1 cellular context compared by ENCODE assay signal in the genomic region with DNA sequence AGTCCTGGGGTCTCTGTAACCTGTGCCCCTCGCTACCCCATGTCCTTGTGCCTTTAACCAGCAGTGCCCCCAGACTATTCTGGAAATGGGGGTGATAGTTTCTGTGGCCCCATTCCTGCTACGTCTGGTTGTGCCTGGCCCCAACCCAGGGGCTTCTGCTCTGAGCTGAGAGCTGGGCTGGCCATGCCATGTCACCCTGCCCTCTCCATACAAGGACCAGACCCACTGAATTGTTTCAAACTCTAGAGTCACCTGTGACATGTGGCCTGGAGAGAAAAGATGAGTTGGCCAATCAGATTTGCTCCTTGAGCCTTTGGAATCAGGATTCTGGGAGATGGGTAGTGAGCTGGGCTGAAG.
TF ChIP-seq lines count a peak whose summit lies in the region.

No MANE protein-coding gene starts in this region.

TF ChIP-seq in H1, 55 proteins besides CTCF, POLR2A, EP300 and RAD21:
- TF ChIP-seq, protein P1, sequence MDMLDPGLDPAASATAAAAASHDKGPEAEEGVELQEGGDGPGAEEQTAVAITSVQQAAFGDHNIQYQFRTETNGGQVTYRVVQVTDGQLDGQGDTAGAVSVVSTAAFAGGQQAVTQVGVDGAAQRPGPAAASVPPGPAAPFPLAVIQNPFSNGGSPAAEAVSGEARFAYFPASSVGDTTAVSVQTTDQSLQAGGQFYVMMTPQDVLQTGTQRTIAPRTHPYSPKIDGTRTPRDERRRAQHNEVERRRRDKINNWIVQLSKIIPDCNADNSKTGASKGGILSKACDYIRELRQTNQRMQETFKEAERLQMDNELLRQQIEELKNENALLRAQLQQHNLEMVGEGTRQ (IDR thresholded peaks at IDR 0.05; ENCODE audit: low read length): no peak
- TF ChIP-seq SP4 (IDR thresholded peaks at IDR 0.05; ENCODE audit: low read length) (no peak), GABPA (IDR thresholded peaks at IDR 0.05; ENCODE audit: borderline replicate concordance, insufficient read depth, low read length) (no peak), HDAC6 (IDR thresholded peaks at IDR 0.05; ENCODE audit: low read depth, low read length) (no peak), TAF1 (IDR thresholded peaks at IDR 0.05; ENCODE audit: low read depth, low read length) (no peak), SP1 (IDR thresholded peaks at IDR 0.05; ENCODE audit: low read depth, low read length) (no peak), CHD1 (IDR thresholded peaks at IDR 0.05; ENCODE audit: low read depth, low read length) (no peak), EGR1 (IDR thresholded peaks at IDR 0.05; ENCODE audit: borderline replicate concordance, low read depth, low read length) (no peak), TAF7 (optimal IDR thresholded peaks at IDR 0.05; ENCODE audit: borderline replicate concordance, low read depth, low read length) (no peak), POLR2AphosphoS5 (IDR thresholded peaks at IDR 0.05; ENCODE audit: low read depth, low read length) (no peak), CTBP2 (IDR thresholded peaks at IDR 0.05; ENCODE audit: borderline replicate concordance, insufficient read depth, insufficient read length, low read length) (no peak), GTF2F1 (IDR thresholded peaks at IDR 0.05; ENCODE audit: borderline replicate concordance, low read depth, low read length) (no peak), ASH2L (IDR thresholded peaks at IDR 0.05; ENCODE audit: low read length) (no peak), NANOG (IDR thresholded peaks at IDR 0.05; ENCODE audit: insufficient read depth, low read depth, low read length, poor library complexity, severe bottlenecking) (no peak), SIN3A (conservative IDR thresholded peaks at IDR 0.05 in 1 of 2, IDR thresholded peaks at IDR 0.05 in 1 of 2; ENCODE audit: low read depth in 1 of 2, low read length in 2 of 2) (no peak), BCL11A (IDR thresholded peaks at IDR 0.05; ENCODE audit: low read depth in 2 of 2, low read length in 2 of 2) (no peak)
